In genomic region chr10:132647424-132647823, GRCh38 we compare ENCODE assay signal across 21 cellular contexts.
A peak's percentile ranks its signal among the peaks of the same experiment; 100 is the strongest.
DNase-seq lines count a peak whose midpoint lies in the region; ATAC-seq and TF ChIP-seq lines count a peak whose summit lies in the region.
"Had no signal": no experiment of that assay in that cellular context is flagged by ENCODE, and none has a peak within 500 bp of the region (broad histone marks: within the 10 kb centered on the region; RNA-seq: fewer than 3 reads in every experiment).

No MANE protein-coding gene starts in this region.

- TF ChIP-seq CTCF in lower lobe of right lung (IDR thresholded peaks at IDR 0.05): no peak
- TF ChIP-seq CTCF in upper lobe of right lung (IDR thresholded peaks at IDR 0.05): no peak

- H3K27me3 ChIP-seq in lower lobe of right lung (ENCODE audit: low read depth) (no peaks in the 10 kb centered on the region), upper lobe of right lung (no peaks in the 10 kb centered on the region)
- H3K27me3 ChIP-seq: ovary had no signal

- H3K4me3 ChIP-seq in lower lobe of right lung: no peak overlapping the region
- no peak overlapping the region for H3K4me3 ChIP-seq in upper lobe of right lung
- H3K4me3 ChIP-seq: GM12878, GM23338, lung, ovary had no signal

- peaks cover 8% of the 10 kb centered on the region for H3K36me3 ChIP-seq in lower lobe of right lung
- peaks cover 12% of the 10 kb centered on the region for H3K36me3 ChIP-seq in upper lobe of right lung
- H3K36me3 ChIP-seq: ovary had no signal

- ATAC-seq in T-helper 17 cell (no peak), lower lobe of right lung (no peak), upper lobe of right lung (no peak), GM21576 (IDR thresholded peaks at IDR 0.05; ENCODE audit: unreplicated experiment) (no peak), GM18498 (IDR thresholded peaks at IDR 0.05; ENCODE audit: unreplicated experiment) (no peak)
- ATAC-seq: GM12878, T-cell had no signal

- no peaks in the 10 kb centered on the region for H3K27me3 Mint-ChIP-seq in T-helper 17 cell
- H3K27me3 Mint-ChIP-seq: activated naive CD8-positive, alpha-beta T cell treated with anti-CD3 and anti-CD28 coated beads for 36 hours; CD4-positive, CD25-positive, alpha-beta regulatory T cell; T-cell had no signal

- H3K9me3 ChIP-seq in T-helper 17 cell (ENCODE audit: control insufficient read depth, low read length, poor library complexity, severe bottlenecking) (no peaks in the 10 kb centered on the region), lower lobe of right lung (no peaks in the 10 kb centered on the region), upper lobe of right lung (no peaks in the 10 kb centered on the region)
- H3K9me3 ChIP-seq: ovary had no signal

- H3K27ac Mint-ChIP-seq in T-helper 17 cell: peak overlapping the region; percentile 34
- H3K27ac Mint-ChIP-seq: activated naive CD8-positive, alpha-beta T cell treated with anti-CD3 and anti-CD28 coated beads for 36 hours; CD4-positive, CD25-positive, alpha-beta regulatory T cell; GM23338; nephron; T-cell had no signal

- H3K4me1 ChIP-seq in lower lobe of right lung: no peaks in the 10 kb centered on the region
- no peaks in the 10 kb centered on the region for H3K4me1 ChIP-seq in upper lobe of right lung

- H3K4me3 Mint-ChIP-seq in T-helper 17 cell: no peak overlapping the region
- H3K4me3 Mint-ChIP-seq: activated naive CD8-positive, alpha-beta T cell treated with anti-CD3 and anti-CD28 coated beads for 36 hours; CD4-positive, CD25-positive, alpha-beta regulatory T cell; GM23338; nephron; T-cell had no signal

- DNase-seq in NCI-H345 (lab: John Stamatoyannopoulos, UW): peak; percentile 1
- DNase-seq in NCI-H345 treated with DMSO at 0.1 percent for 48 hours (lab: John Stamatoyannopoulos, UW; ENCODE audit: unreplicated experiment): no peak
- no peak for DNase-seq in T-helper 17 cell
- DNase-seq in lower lobe of right lung: peak; percentile 17
- DNase-seq in upper lobe of right lung: peak; percentile 33
- DNase-seq in activated CD4-positive, alpha-beta T cell treated with anti-CD3 and anti-CD28 coated beads, Interleukin-2, amount 50 U/mL, for 48 hours: no peak
- DNase-seq: activated CD4-positive, alpha-beta T cell treated with anti-CD3 and anti-CD28 coated beads, Interleukin-2, amount 50 U/mL, for 4 hours; activated naive CD8-positive, alpha-beta T cell treated with anti-CD3 and anti-CD28 coated beads for 36 hours; CD4-positive, CD25-positive, alpha-beta regulatory T cell; DMS 273 treated with DMSO at 0.1 percent for 48 hours; EL; NCI-H146; NCI-H69; T-cell had no signal

- H3K4me1 Mint-ChIP-seq in T-helper 17 cell: peaks cover 12% of the 10 kb centered on the region

- H3K27ac ChIP-seq in lower lobe of right lung (no peak overlapping the region), upper lobe of right lung (no peak overlapping the region)

- no peaks in the 10 kb centered on the region for H3K36me3 Mint-ChIP-seq in T-helper 17 cell (ENCODE audit: low read depth)
- H3K36me3 Mint-ChIP-seq: activated naive CD8-positive, alpha-beta T cell treated with anti-CD3 and anti-CD28 coated beads for 36 hours had no signal

- intact Hi-C loops in lower lobe of right lung (cut with DNase I) (no loop called here), upper lobe of right lung (cut with DNase I) (no loop called here)

Comparison
In these comparisons a context has a peak if more than half of its experiments do, and no peak if none do; other contexts are left out.
1. DNase-seq: peak in NCI-H345 (single experiment), lower lobe of right lung (single experiment) and upper lobe of right lung (single experiment); none in NCI-H345 treated with DMSO at 0.1 percent for 48 hours (single experiment), T-helper 17 cell (0 of 3) and activated CD4-positive, alpha-beta T cell treated with anti-CD3 and anti-CD28 coated beads, Interleukin-2, amount 50 U/mL, for 48 hours (0 of 2).